26 cellular contexts compared by ENCODE assay signal in the genomic region with DNA sequence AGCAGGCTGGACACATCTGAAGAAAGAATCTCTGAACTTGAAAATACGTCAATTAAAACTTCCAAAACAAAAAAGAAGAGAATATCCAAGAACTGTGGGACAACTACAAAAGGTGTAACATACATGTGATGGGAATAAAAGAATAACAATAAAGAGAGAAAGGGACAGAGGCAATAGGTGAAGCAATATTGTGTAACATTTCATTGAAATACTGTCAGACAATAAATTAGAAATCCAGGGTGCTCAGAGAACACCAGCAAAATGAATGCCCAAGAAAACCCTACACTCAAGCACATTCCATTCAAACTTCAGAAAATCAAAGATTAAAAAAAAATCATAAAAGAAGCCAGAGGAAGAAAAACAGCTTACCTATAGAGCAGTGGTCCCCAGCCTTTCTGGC.
"Had no signal": no experiment of that assay in that cellular context is flagged by ENCODE, and none has a peak within 500 bp of the region (broad histone marks: within the 10 kb centered on the region; RNA-seq: fewer than 3 reads in every experiment).

No MANE protein-coding gene starts in this region.

- H3K36me3 Mint-ChIP-seq: stimulated activated effector memory CD8-positive, alpha-beta T cell treated with anti-CD3 and anti-CD28 coated beads, Interleukin-12 subunit alpha, Interleukin-12 subunit beta, amount 100 ng/mL, for 72 hours had no signal

- H3K27me3 ChIP-seq: heart left ventricle, left lung, ovary, sigmoid colon, spleen, suprapubic skin, tibial artery, upper lobe of right lung had no signal

- DNase-seq: hypothalamus; immature natural killer cell; left colon; lower lobe of right lung; mammary epithelial cell; mesenchymal stem cell; naive thymus-derived CD8-positive, alpha-beta T cell; ovary; retina; sigmoid colon; small intestine; spleen; stimulated activated CD4-positive, alpha-beta T cell treated with anti-CD3 and anti-CD28 coated beads, Interleukin-4, amount 100 ng/mL, for 24 hours; stimulated activated naive CD4-positive, alpha-beta T cell treated with Interleukin-2 at 50 U/mL for 16 hours; tibial artery; trophoblast cell; upper lobe of right lung had no signal

- H3K27ac Mint-ChIP-seq: stimulated activated effector memory CD8-positive, alpha-beta T cell treated with anti-CD3 and anti-CD28 coated beads, Interleukin-12 subunit alpha, Interleukin-12 subunit beta, amount 100 ng/mL, for 72 hours had no signal

- H3K27ac ChIP-seq: heart left ventricle, left lung, lower lobe of right lung, ovary, prostate gland, sigmoid colon, spleen, suprapubic skin, thoracic aorta, tibial artery, upper lobe of right lung had no signal

- H3K27me3 Mint-ChIP-seq: naive thymus-derived CD8-positive, alpha-beta T cell had no signal

- FAIRE-seq: islet of Langerhans, kidney, small intestine, urothelium cell line had no signal

- H3K36me3 ChIP-seq: left lung, lower lobe of right lung, ovary, prostate gland, sigmoid colon, suprapubic skin, thoracic aorta, upper lobe of right lung had no signal

- H3K4me3 Mint-ChIP-seq: stimulated activated effector memory CD8-positive, alpha-beta T cell treated with anti-CD3 and anti-CD28 coated beads, Interleukin-12 subunit alpha, Interleukin-12 subunit beta, amount 100 ng/mL, for 72 hours had no signal

- H3K4me1 ChIP-seq: suprapubic skin had no signal

- H3K9me3 ChIP-seq: left lung, lower lobe of right lung, ovary, prostate gland, sigmoid colon, suprapubic skin, thoracic aorta, tibial artery, upper lobe of right lung had no signal

- H3K4me3 ChIP-seq: heart left ventricle, left lung, lower lobe of right lung, ovary, prostate gland, sigmoid colon, spleen, suprapubic skin, thoracic aorta, tibial artery, upper lobe of right lung had no signal

- H3K9me3 Mint-ChIP-seq: stimulated activated effector memory CD8-positive, alpha-beta T cell treated with anti-CD3 and anti-CD28 coated beads, Interleukin-12 subunit alpha, Interleukin-12 subunit beta, amount 100 ng/mL, for 72 hours had no signal

- ATAC-seq: left lung; lower lobe of right lung; naive thymus-derived CD8-positive, alpha-beta T cell; stimulated activated effector memory CD8-positive, alpha-beta T cell treated with anti-CD3 and anti-CD28 coated beads, Interleukin-12 subunit alpha, Interleukin-12 subunit beta, amount 100 ng/mL, for 72 hours; upper lobe of right lung had no signal
